In the genomic region with DNA sequence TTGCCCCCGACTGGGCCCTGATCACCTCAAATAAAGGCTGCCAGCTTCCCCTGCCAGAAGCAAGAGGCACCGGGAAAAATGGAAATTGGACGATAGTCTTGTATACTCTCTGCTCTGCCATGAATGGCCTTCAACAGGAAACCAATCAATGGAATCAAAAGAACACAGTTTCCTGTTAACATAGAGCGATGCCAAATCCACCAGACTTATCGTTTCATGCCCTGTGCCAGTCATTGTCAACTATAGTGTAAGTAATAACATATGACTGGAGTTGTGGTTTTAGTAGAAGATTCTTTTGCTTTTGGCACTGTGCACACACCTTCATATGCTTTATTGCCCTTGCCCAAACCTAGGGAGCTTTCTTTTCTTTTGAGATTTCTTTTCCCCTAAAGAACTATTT, we compare ENCODE assay signal across 21 cellular contexts.
A peak's percentile ranks its signal among the peaks of the same experiment; 100 is the strongest.
DNase-seq lines count a peak whose midpoint lies in the region; ATAC-seq, FAIRE-seq and TF ChIP-seq lines count a peak whose summit lies in the region.
"Had no signal": no experiment of that assay in that cellular context is flagged by ENCODE, and none has a peak within 500 bp of the region (broad histone marks: within the 10 kb centered on the region; RNA-seq: fewer than 3 reads in every experiment).

No MANE protein-coding gene starts in this region.

- no peak overlapping the region for H3K4me3 ChIP-seq in OCI-LY7 (ENCODE audit: low read depth, low read length, poor library complexity, severe bottlenecking)
- no peak overlapping the region for H3K4me3 ChIP-seq in thoracic aorta
- H3K4me3 ChIP-seq: gastrocnemius medialis, Peyer's patch, stomach had no signal

- CTCF ChIA-PET in OCI-LY7 (lab: Charles Lee; ENCODE audit: unreplicated experiment) = no interaction called here

- no peak for TF ChIP-seq CTCF in OCI-LY7 (conservative IDR thresholded peaks at IDR 0.05; ENCODE audit: low read length)
- no peak for TF ChIP-seq CTCF in thoracic aorta (IDR thresholded peaks at IDR 0.05)

- peak; percentile 67 for ATAC-seq in activated T-cell treated with anti-CD3 and anti-CD28 coated beads, Interleukin-2, amount 50 U/mL, for 72 hours (replicated peaks in 1 of 2)
- ATAC-seq in thoracic aorta (ENCODE audit: insufficient number of reproducible peaks, low FRiP score, low read depth) (no peak), GM18861 (IDR thresholded peaks at IDR 0.05; ENCODE audit: unreplicated experiment) (no peak), GM19035 (IDR thresholded peaks at IDR 0.05; ENCODE audit: unreplicated experiment) (no peak)
- ATAC-seq: gastrocnemius medialis had no signal

- H3K27ac ChIP-seq in OCI-LY7 (ENCODE audit: low read depth, low read length, poor library complexity, severe bottlenecking) = no peak overlapping the region
- peak overlapping the region; percentile 47 to 58 for H3K27ac ChIP-seq in thoracic aorta
- H3K27ac ChIP-seq: Peyer's patch, stomach had no signal

- H3K9me2 ChIP-seq in OCI-LY7 (ENCODE audit: insufficient read depth, low read length) = no peaks in the 10 kb centered on the region

- POLR2A ChIA-PET in OCI-LY7 (lab: Charles Lee) = no interaction called here

- peaks cover 38% of the 10 kb centered on the region for H3K4me1 Mint-ChIP-seq in activated T-cell treated with anti-CD3 and anti-CD28 coated beads, Interleukin-2, amount 50 U/mL, for 72 hours (ENCODE audit: low read depth)
- H3K4me1 Mint-ChIP-seq: immature natural killer cell had no signal

- DNase-seq in activated T-cell treated with anti-CD3 and anti-CD28 coated beads, Interleukin-2, amount 50 U/mL, for 72 hours = no peak
- no peak for DNase-seq in activated T-cell treated with anti-CD3 and anti-CD28 coated beads, Interleukin-2, amount 50 U/mL, for 48 hours
- DNase-seq in OCI-LY7 (ENCODE audit: low spot score) = no peak
- peak; percentile 90 for DNase-seq in dermis blood vessel endothelial cell
- no peak for DNase-seq in thoracic aorta (ENCODE audit: low spot score)
- DNase-seq in RCC 7860 (ENCODE audit: low spot score) = no peak
- DNase-seq: activated CD4-positive, alpha-beta T cell treated with anti-CD3 and anti-CD28 coated beads, Interleukin-2, amount 50 U/mL, for 4 hours; activated effector memory CD4-positive, alpha-beta T cell treated with Interleukin-2 at 50 U/mL for 16 hours; anterior cingulate cortex; effector CD4-positive, alpha-beta T cell; gastrocnemius medialis; immature natural killer cell; MV-4-11; NCI-H524 treated with DMSO at 0.1 percent for 48 hours; Peyer's patch; small intestine; stomach; T-helper 9 cell had no signal

- no peak overlapping the region for H3K27ac Mint-ChIP-seq in activated T-cell treated with anti-CD3 and anti-CD28 coated beads, Interleukin-2, amount 50 U/mL, for 72 hours
- H3K27ac Mint-ChIP-seq: immature natural killer cell had no signal

- H3K4me2 ChIP-seq in OCI-LY7 (ENCODE audit: low read length) = no peak overlapping the region

- no TSS peak for BruUV-seq in OCI-LY7 (replicated peaks; lab: Mats Ljungman, UMichigan)

- peaks cover 44% of the 10 kb centered on the region for H3K27me3 Mint-ChIP-seq in activated T-cell treated with anti-CD3 and anti-CD28 coated beads, Interleukin-2, amount 50 U/mL, for 72 hours (ENCODE audit: low read depth)

- no peaks in the 10 kb centered on the region for H4K20me1 ChIP-seq in OCI-LY7 (ENCODE audit: insufficient read depth, low read length)

- H3K36me3 ChIP-seq in OCI-LY7 (ENCODE audit: insufficient read depth, low read length) (no peaks in the 10 kb centered on the region), thoracic aorta (no peaks in the 10 kb centered on the region)
- H3K36me3 ChIP-seq: gastrocnemius medialis, Peyer's patch, stomach had no signal

- peak overlapping the region; percentile 19 to 33 for H3K4me3 Mint-ChIP-seq in activated T-cell treated with anti-CD3 and anti-CD28 coated beads, Interleukin-2, amount 50 U/mL, for 72 hours
- H3K4me3 Mint-ChIP-seq: immature natural killer cell had no signal

- H3K79me2 ChIP-seq in OCI-LY7 (ENCODE audit: insufficient read depth, low read depth, low read length) = no peaks in the 10 kb centered on the region

- H3K4me1 ChIP-seq in OCI-LY7 (ENCODE audit: insufficient read depth, low read length, poor library complexity, severe bottlenecking) (no peaks in the 10 kb centered on the region), thoracic aorta (ENCODE audit: control insufficient read depth in 1 of 2, low read depth in 2 of 2) (peaks cover 35 to 46% of the 10 kb centered on the region in 2 donors)
- H3K4me1 ChIP-seq: Peyer's patch had no signal

- no peaks in the 10 kb centered on the region for H3K27me3 ChIP-seq in thoracic aorta (replicated peaks; ENCODE audit: insufficient read depth)
- H3K27me3 ChIP-seq: gastrocnemius medialis, Peyer's patch had no signal

- H3K9me3 ChIP-seq in OCI-LY7 (ENCODE audit: low read length) = no peaks in the 10 kb centered on the region
- no peaks in the 10 kb centered on the region for H3K9me3 ChIP-seq in thoracic aorta
- H3K9me3 ChIP-seq: gastrocnemius medialis, Peyer's patch, stomach had no signal

- 0 out of 2 replicates have a peak overlapping the region, but pooled peaks have one; percentile 28 for H2AFZ ChIP-seq in OCI-LY7 (ENCODE audit: low read length)

- FAIRE-seq in RCC 7860 (lab: Jason Lieb, UNC) = no peak
- FAIRE-seq: GM19239, small intestine had no signal

- intact Hi-C loops in OCI-LY7 (cut with micrococcal nuclease; ENCODE audit: unreplicated experiment) = no loop called here

- no peaks in the 10 kb centered on the region for H3K36me3 Mint-ChIP-seq in activated T-cell treated with anti-CD3 and anti-CD28 coated beads, Interleukin-2, amount 50 U/mL, for 72 hours (ENCODE audit: insufficient read depth in 2 of 2)
- H3K36me3 Mint-ChIP-seq: immature natural killer cell had no signal

- H3K9me3 Mint-ChIP-seq in activated T-cell treated with anti-CD3 and anti-CD28 coated beads, Interleukin-2, amount 50 U/mL, for 72 hours = peaks cover 0 to 3% of the 10 kb centered on the region in 2 donors
- H3K9me3 Mint-ChIP-seq: immature natural killer cell had no signal

Comparison
In these comparisons a context has a peak if more than half of its experiments do, and no peak if none do; other contexts are left out.
1. ATAC-seq: peak in activated T-cell treated with anti-CD3 and anti-CD28 coated beads, Interleukin-2, amount 50 U/mL, for 72 hours (2 of 2); none in thoracic aorta (single experiment), GM18861 (single experiment) and GM19035 (single experiment).